1 cellular context compared by ENCODE assay signal in the genomic region with DNA sequence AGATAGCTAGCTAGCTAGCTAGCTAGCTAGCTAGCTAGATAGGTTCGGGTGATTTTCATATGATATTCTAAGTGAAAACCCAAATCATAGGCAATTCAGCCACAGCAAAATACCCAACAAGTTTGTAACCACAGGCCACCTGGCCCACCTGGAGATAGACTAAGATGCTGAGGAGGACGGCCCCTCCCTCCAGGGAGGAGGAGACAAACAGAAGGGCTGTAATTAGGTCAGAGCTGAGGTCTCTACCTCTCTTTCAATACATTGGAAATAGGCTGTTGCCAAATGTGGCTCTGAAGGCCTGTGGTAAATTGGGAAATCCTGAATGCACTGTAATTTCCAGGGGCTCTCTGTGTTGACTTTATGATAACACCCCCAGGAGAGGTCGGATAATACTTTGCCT.
TF ChIP-seq lines count a peak whose summit lies in the region.

No MANE protein-coding gene starts in this region.

TF ChIP-seq in H1, 55 proteins besides CTCF, POLR2A, EP300 and RAD21:
- no peak for TF ChIP-seq KDM5A (IDR thresholded peaks at IDR 0.05; ENCODE audit: low read length)
- peak; percentile 75 for TF ChIP-seq POLR2AphosphoS5 (IDR thresholded peaks at IDR 0.05; ENCODE audit: low read depth, low read length)
- TF ChIP-seq CHD2 (IDR thresholded peaks at IDR 0.05; ENCODE audit: low read length), result no peak
- TF ChIP-seq SP4 (IDR thresholded peaks at IDR 0.05; ENCODE audit: low read length), result no peak
